11 cellular contexts compared by ENCODE assay signal in genomic region chr7:90520484-90520883, GRCh38. TPM values are rescaled to one million over a fixed set of nuclear protein-coding genes. Genes with fewer than 3 reads are reported as not detected.
DNase-seq lines count a peak whose midpoint lies in the region; FAIRE-seq and TF ChIP-seq lines count a peak whose summit lies in the region.
"Had no signal": no experiment of that assay in that cellular context is flagged by ENCODE, and none has a peak within 500 bp of the region (broad histone marks: within the 10 kb centered on the region; RNA-seq: fewer than 3 reads in every experiment).

No MANE protein-coding gene starts in this region.

- H3K36me3 ChIP-seq in bronchial epithelial cell (ENCODE audit: control insufficient read depth, insufficient read depth, low read length), result no peaks in the 10 kb centered on the region
- no peaks in the 10 kb centered on the region for H3K36me3 ChIP-seq in MG63

- H3K27me3 Mint-ChIP-seq in mesothelial cell of epicardium (ENCODE audit: low read depth), result no peaks in the 10 kb centered on the region

- H3K27me3 ChIP-seq in bronchial epithelial cell (ENCODE audit: control insufficient read depth, insufficient read depth, low read length), result no peaks in the 10 kb centered on the region
- no peaks in the 10 kb centered on the region for H3K27me3 ChIP-seq in MG63

- peak; percentile 33; the same call in 1 of the 2 replicates for TF ChIP-seq CTCF in LNCAP (IDR thresholded peaks at IDR 0.05)
- TF ChIP-seq CTCF in bronchial epithelial cell (IDR thresholded peaks at IDR 0.05; ENCODE audit: insufficient read depth, low read length, severe bottlenecking), result peak; percentile 58
- peak; percentile 56 for TF ChIP-seq CTCF in mesothelial cell of epicardium (IDR thresholded peaks at IDR 0.05; ENCODE audit: unreplicated experiment)

- no peaks in the 10 kb centered on the region for H3K9me3 ChIP-seq in MG63

- H3K4me3 Mint-ChIP-seq in mesothelial cell of epicardium, result no peak overlapping the region
- H3K4me3 Mint-ChIP-seq: stimulated activated naive CD8-positive, alpha-beta T cell treated with anti-CD3 and anti-CD28 coated beads, Interleukin-15, amount 100 ng/mL, for 72 hours had no signal

- DNase-seq in EL (peak; percentile 8), bronchial epithelial cell (ENCODE audit: low read depth) (peak; percentile 41), mesothelial cell of epicardium (ENCODE audit: low spot score in 2 of 2, unreplicated experiment in 2 of 2) (no peak), NCI-H510A treated with DMSO at 0.1 percent for 48 hours (lab: John Stamatoyannopoulos, UW) (no peak), NCI-H1694 (lab: John Stamatoyannopoulos, UW) (no peak), HuH-7 (ENCODE audit: low spot score) (no peak), MG63 (no peak)
- DNase-seq: DMS79 treated with DMSO at 0.1 percent for 48 hours; stimulated activated naive CD8-positive, alpha-beta T cell treated with anti-CD3 and anti-CD28 coated beads, Interleukin-15, amount 100 ng/mL, for 72 hours; T-helper 9 cell had no signal

- no peak overlapping the region for H3K27ac Mint-ChIP-seq in mesothelial cell of epicardium
- H3K27ac Mint-ChIP-seq: stimulated activated naive CD8-positive, alpha-beta T cell treated with anti-CD3 and anti-CD28 coated beads, Interleukin-15, amount 100 ng/mL, for 72 hours had no signal

- no peak for FAIRE-seq in bronchial epithelial cell (lab: Jason Lieb, UNC)

- no peaks in the 10 kb centered on the region for H3K4me1 Mint-ChIP-seq in mesothelial cell of epicardium
- H3K4me1 Mint-ChIP-seq: stimulated activated naive CD8-positive, alpha-beta T cell treated with anti-CD3 and anti-CD28 coated beads, Interleukin-15, amount 100 ng/mL, for 72 hours had no signal

- H3K9me3 Mint-ChIP-seq in mesothelial cell of epicardium, result no peaks in the 10 kb centered on the region
- H3K9me3 Mint-ChIP-seq: stimulated activated naive CD8-positive, alpha-beta T cell treated with anti-CD3 and anti-CD28 coated beads, Interleukin-15, amount 100 ng/mL, for 72 hours had no signal

- H3K4me3 ChIP-seq in bronchial epithelial cell (ENCODE audit: low read depth, low read length), result no peak overlapping the region
- no peak overlapping the region for H3K4me3 ChIP-seq in MG63

- H3K36me3 Mint-ChIP-seq in mesothelial cell of epicardium, result no peaks in the 10 kb centered on the region

RNA-seq across cellular contexts. Expression of gene PTTG1IP2, which starts 51.0 kb away (rescaled TPM):
- not detected in 2 replicates for total RNA-seq in bronchial epithelial cell
- total RNA-seq in mesothelial cell of epicardium, result not detected in 3 replicates
- total RNA-seq in MG63 (2014; rRNA removed; shearing (Covaris generic); ENCODE audit: low replicate concordance), result not detected in 2 replicates

Comparison
In these comparisons a context has a peak if more than half of its experiments do, and no peak if none do; other contexts are left out.
1. DNase-seq: peak in EL (single experiment) and bronchial epithelial cell (single experiment); none in mesothelial cell of epicardium (0 of 2), NCI-H510A treated with DMSO at 0.1 percent for 48 hours (single experiment), NCI-H1694 (single experiment), HuH-7 (single experiment) and MG63 (single experiment).
2. Peak in every context shown above with its lines, with median percentiles within 50 percentile points of each other: CTCF ChIP-seq.